ENCODE assay signal across 8 cellular contexts in genomic region chr5:56950626-56951130, GRCh38. TPM values are rescaled to one million over a fixed set of nuclear protein-coding genes. Genes with fewer than 3 reads are reported as not detected.
A peak's percentile ranks its signal among the peaks of the same experiment; 100 is the strongest.
DNase-seq lines count a peak whose midpoint lies in the region; ATAC-seq and TF ChIP-seq lines count a peak whose summit lies in the region.

No MANE protein-coding gene starts in this region.

- H3K9ac ChIP-seq in SK-N-MC (ENCODE audit: insufficient read length) = peak overlapping the region; percentile 76

- peaks cover 25% of the 10 kb centered on the region for H3K4me1 Mint-ChIP-seq in activated naive CD4-positive, alpha-beta T cell treated with anti-CD3 and anti-CD28 coated beads, Interleukin-2, amount 50 U/mL, for 24 hours

- WGBS in tibial nerve, 2 donors = 0 to 1% methylated on average over 32 to 34 of the region's 34 CpGs

- H3K27ac ChIP-seq in SK-N-MC = no peak overlapping the region
- peak overlapping the region; percentile 86 to 96 (median 89) for H3K27ac ChIP-seq in tibial nerve

- ATAC-seq in GM18861 (IDR thresholded peaks at IDR 0.05; ENCODE audit: unreplicated experiment) = peak; percentile 37
- peak; percentile 47 for ATAC-seq in HG03354 (IDR thresholded peaks at IDR 0.05; ENCODE audit: poor library complexity, severe bottlenecking, unreplicated experiment)

- no peaks in the 10 kb centered on the region for H3K9me3 Mint-ChIP-seq in activated naive CD4-positive, alpha-beta T cell treated with anti-CD3 and anti-CD28 coated beads, Interleukin-2, amount 50 U/mL, for 24 hours

- peak overlapping the region; percentile 76 for H3K27ac Mint-ChIP-seq in activated naive CD4-positive, alpha-beta T cell treated with anti-CD3 and anti-CD28 coated beads, Interleukin-2, amount 50 U/mL, for 24 hours

- H3K36me3 ChIP-seq in SK-N-MC (ENCODE audit: insufficient read depth, low read length) = peaks cover 21% of the 10 kb centered on the region
- peaks cover 0 to 15% (median 5%) of the 10 kb centered on the region in 3 donors for H3K36me3 ChIP-seq in tibial nerve

- peaks cover 0 to 32% (median 0%) of the 10 kb centered on the region in 4 donors for H3K4me1 ChIP-seq in tibial nerve

- in situ Hi-C loops in ACHN (cut with HindIII; ENCODE audit: low pct_ligation_motif_present, low pct_unique_long_range_greater_than_20kb, low sequenced_read_pairs) = no loop called here

- H3K27me3 ChIP-seq in tibial nerve = no peaks in the 10 kb centered on the region

- no peak for TF ChIP-seq CTCF in tibial nerve (IDR thresholded peaks at IDR 0.05)

- H3K9me3 ChIP-seq in SK-N-MC (ENCODE audit: low read depth, low read length) (no peaks in the 10 kb centered on the region), tibial nerve (no peaks in the 10 kb centered on the region)

- peak in 1 of 2 donors; percentile 18 for TF ChIP-seq POLR2A in tibial nerve (IDR thresholded peaks at IDR 0.05)

- H3K4me3 Mint-ChIP-seq in activated naive CD4-positive, alpha-beta T cell treated with anti-CD3 and anti-CD28 coated beads, Interleukin-2, amount 50 U/mL, for 24 hours = peak overlapping the region; percentile 94

- H3K36me3 Mint-ChIP-seq in activated naive CD4-positive, alpha-beta T cell treated with anti-CD3 and anti-CD28 coated beads, Interleukin-2, amount 50 U/mL, for 24 hours = peaks cover 4% of the 10 kb centered on the region

- peak in 1 of 2 donors; percentile 58 for TF ChIP-seq EP300 in tibial nerve (IDR thresholded peaks at IDR 0.05)

- DNase-seq in ACHN = peak; percentile 54
- no peak for DNase-seq in SK-N-MC (ENCODE audit: low read depth, low spot score)
- peak; percentile 70 for DNase-seq in glomerular visceral epithelial cell (ENCODE audit: extremely low spot score)
- DNase-seq in nucleus accumbens (lab: John Stamatoyannopoulos, UW) = peak in 52 of 56 donors; percentile 4 to 74 (median 41)
- DNase-seq in tibial nerve (ENCODE audit: low spot score in 2 of 2) = peak; percentile 29 to 43

- H3K27me3 Mint-ChIP-seq in activated naive CD4-positive, alpha-beta T cell treated with anti-CD3 and anti-CD28 coated beads, Interleukin-2, amount 50 U/mL, for 24 hours = peaks cover 4% of the 10 kb centered on the region

- H3K4me3 ChIP-seq in SK-N-MC (peak overlapping the region; percentile 83), tibial nerve (peak overlapping the region; percentile 80 to 96 (median 87))

RNA-seq across cellular contexts. Expression of gene MIER3, which starts 1.2 kb away (rescaled TPM):
- total RNA-seq in tibial nerve = 10 to 100 TPM; 36.9 to 71.0 (median 48.8) TPM

RNA-seq across cellular contexts. Expression of gene SETD9, which starts 41.3 kb away (rescaled TPM):
- total RNA-seq in tibial nerve = 10 to 100 TPM in 2 of 4 donors, 1 to 10 TPM in 2; 3.3 to 16.8 (median 8.0) TPM
